Comparison of ENCODE assay signal across 1 cellular context in the genomic region with DNA sequence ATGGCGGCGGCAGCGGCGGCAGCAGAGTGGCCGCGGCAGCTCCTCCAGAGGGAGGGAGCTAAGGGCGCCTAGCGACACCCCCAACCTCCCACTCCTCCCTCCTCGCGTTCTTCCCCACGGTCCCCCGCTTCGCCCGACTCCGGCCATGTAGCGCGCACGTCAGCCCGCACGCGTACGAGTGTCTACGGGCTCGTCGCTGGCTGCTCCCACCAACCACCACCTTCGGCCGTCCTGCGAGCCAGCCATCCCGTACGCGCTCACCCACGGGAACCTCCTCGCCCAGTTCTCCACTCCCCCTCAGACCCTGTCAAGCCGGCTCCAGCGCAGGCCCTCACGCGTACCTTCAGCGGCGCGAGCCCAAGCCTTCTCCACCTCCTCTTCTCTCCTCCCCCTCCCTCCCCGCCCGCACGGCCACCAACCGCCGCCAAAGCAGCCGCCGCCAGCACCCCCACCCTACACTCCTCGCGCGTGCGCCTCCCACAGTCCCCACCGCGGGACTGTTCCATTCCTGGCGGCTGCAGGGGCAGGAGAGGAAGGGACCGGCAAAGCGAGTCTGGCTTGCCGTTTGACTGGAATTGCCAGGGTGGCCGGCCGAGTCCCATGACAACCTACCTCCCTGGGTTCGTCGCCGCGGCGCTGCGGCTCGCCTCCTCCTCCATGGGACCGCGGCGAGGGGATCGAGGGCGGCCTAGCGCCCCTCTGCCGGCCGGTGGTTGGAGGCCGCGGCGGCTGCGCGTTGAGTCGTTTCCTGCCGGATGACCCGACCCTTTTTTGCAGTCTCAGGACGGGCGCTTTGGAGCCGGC.
TF ChIP-seq lines count a peak whose summit lies in the region.

A gene (plus strand): TSS at position 774 of the 804 bp plus-strand sequence. CDS start 20,689 bp downstream, outside the sequence.
A gene with protein sequence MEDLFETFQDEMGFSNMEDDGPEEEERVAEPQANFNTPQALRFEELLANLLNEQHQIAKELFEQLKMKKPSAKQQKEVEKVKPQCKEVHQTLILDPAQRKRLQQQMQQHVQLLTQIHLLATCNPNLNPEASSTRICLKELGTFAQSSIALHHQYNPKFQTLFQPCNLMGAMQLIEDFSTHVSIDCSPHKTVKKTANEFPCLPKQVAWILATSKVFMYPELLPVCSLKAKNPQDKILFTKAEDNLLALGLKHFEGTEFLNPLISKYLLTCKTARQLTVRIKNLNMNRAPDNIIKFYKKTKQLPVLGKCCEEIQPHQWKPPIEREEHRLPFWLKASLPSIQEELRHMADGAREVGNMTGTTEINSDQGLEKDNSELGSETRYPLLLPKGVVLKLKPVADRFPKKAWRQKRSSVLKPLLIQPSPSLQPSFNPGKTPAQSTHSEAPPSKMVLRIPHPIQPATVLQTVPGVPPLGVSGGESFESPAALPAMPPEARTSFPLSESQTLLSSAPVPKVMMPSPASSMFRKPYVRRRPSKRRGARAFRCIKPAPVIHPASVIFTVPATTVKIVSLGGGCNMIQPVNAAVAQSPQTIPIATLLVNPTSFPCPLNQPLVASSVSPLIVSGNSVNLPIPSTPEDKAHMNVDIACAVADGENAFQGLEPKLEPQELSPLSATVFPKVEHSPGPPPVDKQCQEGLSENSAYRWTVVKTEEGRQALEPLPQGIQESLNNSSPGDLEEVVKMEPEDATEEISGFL (minus strand): TSS at position 457 of the 804 bp plus-strand sequence. CDS start 8,338 bp downstream, outside the sequence.

TF ChIP-seq in HepG2, 621 proteins besides CTCF, POLR2A, EP300 and RAD21 (continues in another document):
- TF ChIP-seq, protein P1, sequence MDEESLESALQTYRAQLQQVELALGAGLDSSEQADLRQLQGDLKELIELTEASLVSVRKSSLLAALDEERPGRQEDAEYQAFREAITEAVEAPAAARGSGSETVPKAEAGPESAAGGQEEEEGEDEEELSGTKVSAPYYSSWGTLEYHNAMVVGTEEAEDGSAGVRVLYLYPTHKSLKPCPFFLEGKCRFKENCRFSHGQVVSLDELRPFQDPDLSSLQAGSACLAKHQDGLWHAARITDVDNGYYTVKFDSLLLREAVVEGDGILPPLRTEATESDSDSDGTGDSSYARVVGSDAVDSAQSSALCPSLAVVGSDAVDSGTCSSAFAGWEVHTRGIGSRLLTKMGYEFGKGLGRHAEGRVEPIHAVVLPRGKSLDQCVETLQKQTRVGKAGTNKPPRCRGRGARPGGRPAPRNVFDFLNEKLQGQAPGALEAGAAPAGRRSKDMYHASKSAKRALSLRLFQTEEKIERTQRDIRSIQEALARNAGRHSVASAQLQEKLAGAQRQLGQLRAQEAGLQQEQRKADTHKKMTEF (CRISPR knock-in tag; IDR thresholded peaks at IDR 0.05): peak; percentile 74
- TF ChIP-seq BHLHE40 (IDR thresholded peaks at IDR 0.05; ENCODE audit: low read length) (peak; percentile 97), ZNF234 (CRISPR knock-in tag; conservative IDR thresholded peaks at IDR 0.05) (no peak), ZNF333 (CRISPR knock-in tag; IDR thresholded peaks at IDR 0.05; ENCODE audit: borderline replicate concordance) (peak; percentile 65; the same call in 1 of the 2 replicates), MAFF (IDR thresholded peaks at IDR 0.05; ENCODE audit: low read depth, low read length) (no peak), ZNF567 (CRISPR knock-in tag; IDR thresholded peaks at IDR 0.05; ENCODE audit: borderline replicate concordance) (peak; percentile 55; the same call in 1 of the 2 replicates), ZNF619 (CRISPR knock-in tag; IDR thresholded peaks at IDR 0.05) (peak; percentile 82; the same call in 1 of the 2 replicates), ZNF572 (CRISPR knock-in tag; IDR thresholded peaks at IDR 0.05) (peak; percentile 66; the same call in 1 of the 2 replicates), ZMYM4 (CRISPR knock-in tag; IDR thresholded peaks at IDR 0.05) (peak; percentile 72), MEF2D (CRISPR knock-in tag; IDR thresholded peaks at IDR 0.05) (peak; percentile 52; the same call in 1 of the 2 replicates), ZNF615 (CRISPR knock-in tag; IDR thresholded peaks at IDR 0.05; ENCODE audit: borderline replicate concordance) (no peak), ZNF260 (CRISPR knock-in tag; IDR thresholded peaks at IDR 0.05; ENCODE audit: borderline replicate concordance, low read depth) (0 out of 2 replicates have a peak, but pooled peaks have one; percentile 17), ASH2L (IDR thresholded peaks at IDR 0.05; ENCODE audit: insufficient read length, low read depth, low read length) (peak; percentile 93), ZNF660 (CRISPR knock-in tag; IDR thresholded peaks at IDR 0.05; ENCODE audit: borderline replicate concordance, low read depth) (no peak), AKAP8 (CRISPR knock-in tag; IDR thresholded peaks at IDR 0.05) (0 out of 2 replicates have a peak, but pooled peaks have one; percentile 72), ZNF546 (CRISPR knock-in tag; conservative IDR thresholded peaks at IDR 0.05) (0 out of 2 replicates have a peak, but pooled peaks have one; percentile 70), KAT8 (CRISPR knock-in tag; IDR thresholded peaks at IDR 0.05) (peak; percentile 86), NR3C1 (CRISPR knock-in tag; IDR thresholded peaks at IDR 0.05) (no peak), REPIN1 (CRISPR knock-in tag; IDR thresholded peaks at IDR 0.05; ENCODE audit: borderline replicate concordance, low read depth) (no peak), MZF1 (CRISPR knock-in tag; IDR thresholded peaks at IDR 0.05; ENCODE audit: borderline replicate concordance) (no peak), RXRB (CRISPR knock-in tag; IDR thresholded peaks at IDR 0.05; ENCODE audit: borderline replicate concordance) (peak; percentile 55; the same call in 1 of the 2 replicates)
- TF ChIP-seq, protein P2, sequence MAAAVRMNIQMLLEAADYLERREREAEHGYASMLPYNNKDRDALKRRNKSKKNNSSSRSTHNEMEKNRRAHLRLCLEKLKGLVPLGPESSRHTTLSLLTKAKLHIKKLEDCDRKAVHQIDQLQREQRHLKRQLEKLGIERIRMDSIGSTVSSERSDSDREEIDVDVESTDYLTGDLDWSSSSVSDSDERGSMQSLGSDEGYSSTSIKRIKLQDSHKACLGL (CRISPR knock-in tag; IDR thresholded peaks at IDR 0.05): peak; percentile 20; the same call in 1 of the 2 replicates
- TF ChIP-seq, protein P3, sequence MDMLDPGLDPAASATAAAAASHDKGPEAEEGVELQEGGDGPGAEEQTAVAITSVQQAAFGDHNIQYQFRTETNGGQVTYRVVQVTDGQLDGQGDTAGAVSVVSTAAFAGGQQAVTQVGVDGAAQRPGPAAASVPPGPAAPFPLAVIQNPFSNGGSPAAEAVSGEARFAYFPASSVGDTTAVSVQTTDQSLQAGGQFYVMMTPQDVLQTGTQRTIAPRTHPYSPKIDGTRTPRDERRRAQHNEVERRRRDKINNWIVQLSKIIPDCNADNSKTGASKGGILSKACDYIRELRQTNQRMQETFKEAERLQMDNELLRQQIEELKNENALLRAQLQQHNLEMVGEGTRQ (IDR thresholded peaks at IDR 0.05; ENCODE audit: low read depth, low read length): no peak
- TF ChIP-seq, protein P3 (CRISPR knock-in tag; IDR thresholded peaks at IDR 0.05; ENCODE audit: borderline replicate concordance): no peak
- TF ChIP-seq, protein P4, sequence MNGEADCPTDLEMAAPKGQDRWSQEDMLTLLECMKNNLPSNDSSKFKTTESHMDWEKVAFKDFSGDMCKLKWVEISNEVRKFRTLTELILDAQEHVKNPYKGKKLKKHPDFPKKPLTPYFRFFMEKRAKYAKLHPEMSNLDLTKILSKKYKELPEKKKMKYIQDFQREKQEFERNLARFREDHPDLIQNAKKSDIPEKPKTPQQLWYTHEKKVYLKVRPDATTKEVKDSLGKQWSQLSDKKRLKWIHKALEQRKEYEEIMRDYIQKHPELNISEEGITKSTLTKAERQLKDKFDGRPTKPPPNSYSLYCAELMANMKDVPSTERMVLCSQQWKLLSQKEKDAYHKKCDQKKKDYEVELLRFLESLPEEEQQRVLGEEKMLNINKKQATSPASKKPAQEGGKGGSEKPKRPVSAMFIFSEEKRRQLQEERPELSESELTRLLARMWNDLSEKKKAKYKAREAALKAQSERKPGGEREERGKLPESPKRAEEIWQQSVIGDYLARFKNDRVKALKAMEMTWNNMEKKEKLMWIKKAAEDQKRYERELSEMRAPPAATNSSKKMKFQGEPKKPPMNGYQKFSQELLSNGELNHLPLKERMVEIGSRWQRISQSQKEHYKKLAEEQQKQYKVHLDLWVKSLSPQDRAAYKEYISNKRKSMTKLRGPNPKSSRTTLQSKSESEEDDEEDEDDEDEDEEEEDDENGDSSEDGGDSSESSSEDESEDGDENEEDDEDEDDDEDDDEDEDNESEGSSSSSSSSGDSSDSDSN (CRISPR knock-in tag; IDR thresholded peaks at IDR 0.05): peak; percentile 71
- TF ChIP-seq, protein P5, sequence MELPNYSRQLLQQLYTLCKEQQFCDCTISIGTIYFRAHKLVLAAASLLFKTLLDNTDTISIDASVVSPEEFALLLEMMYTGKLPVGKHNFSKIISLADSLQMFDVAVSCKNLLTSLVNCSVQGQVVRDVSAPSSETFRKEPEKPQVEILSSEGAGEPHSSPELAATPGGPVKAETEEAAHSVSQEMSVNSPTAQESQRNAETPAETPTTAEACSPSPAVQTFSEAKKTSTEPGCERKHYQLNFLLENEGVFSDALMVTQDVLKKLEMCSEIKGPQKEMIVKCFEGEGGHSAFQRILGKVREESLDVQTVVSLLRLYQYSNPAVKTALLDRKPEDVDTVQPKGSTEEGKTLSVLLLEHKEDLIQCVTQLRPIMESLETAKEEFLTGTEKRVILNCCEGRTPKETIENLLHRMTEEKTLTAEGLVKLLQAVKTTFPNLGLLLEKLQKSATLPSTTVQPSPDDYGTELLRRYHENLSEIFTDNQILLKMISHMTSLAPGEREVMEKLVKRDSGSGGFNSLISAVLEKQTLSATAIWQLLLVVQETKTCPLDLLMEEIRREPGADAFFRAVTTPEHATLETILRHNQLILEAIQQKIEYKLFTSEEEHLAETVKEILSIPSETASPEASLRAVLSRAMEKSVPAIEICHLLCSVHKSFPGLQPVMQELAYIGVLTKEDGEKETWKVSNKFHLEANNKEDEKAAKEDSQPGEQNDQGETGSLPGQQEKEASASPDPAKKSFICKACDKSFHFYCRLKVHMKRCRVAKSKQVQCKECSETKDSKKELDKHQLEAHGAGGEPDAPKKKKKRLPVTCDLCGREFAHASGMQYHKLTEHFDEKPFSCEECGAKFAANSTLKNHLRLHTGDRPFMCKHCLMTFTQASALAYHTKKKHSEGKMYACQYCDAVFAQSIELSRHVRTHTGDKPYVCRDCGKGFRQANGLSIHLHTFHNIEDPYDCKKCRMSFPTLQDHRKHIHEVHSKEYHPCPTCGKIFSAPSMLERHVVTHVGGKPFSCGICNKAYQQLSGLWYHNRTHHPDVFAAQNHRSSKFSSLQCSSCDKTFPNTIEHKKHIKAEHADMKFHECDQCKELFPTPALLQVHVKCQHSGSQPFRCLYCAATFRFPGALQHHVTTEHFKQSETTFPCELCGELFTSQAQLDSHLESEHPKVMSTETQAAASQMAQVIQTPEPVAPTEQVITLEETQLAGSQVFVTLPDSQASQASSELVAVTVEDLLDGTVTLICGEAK (IDR thresholded peaks at IDR 0.05): no peak
- TF ChIP-seq, protein P5 (CRISPR knock-in tag; IDR thresholded peaks at IDR 0.05): peak; percentile 77
- TF ChIP-seq, protein P6, sequence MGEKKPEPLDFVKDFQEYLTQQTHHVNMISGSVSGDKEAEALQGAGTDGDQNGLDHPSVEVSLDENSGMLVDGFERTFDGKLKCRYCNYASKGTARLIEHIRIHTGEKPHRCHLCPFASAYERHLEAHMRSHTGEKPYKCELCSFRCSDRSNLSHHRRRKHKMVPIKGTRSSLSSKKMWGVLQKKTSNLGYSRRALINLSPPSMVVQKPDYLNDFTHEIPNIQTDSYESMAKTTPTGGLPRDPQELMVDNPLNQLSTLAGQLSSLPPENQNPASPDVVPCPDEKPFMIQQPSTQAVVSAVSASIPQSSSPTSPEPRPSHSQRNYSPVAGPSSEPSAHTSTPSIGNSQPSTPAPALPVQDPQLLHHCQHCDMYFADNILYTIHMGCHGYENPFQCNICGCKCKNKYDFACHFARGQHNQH (CRISPR knock-in tag; IDR thresholded peaks at IDR 0.05): no peak
- TF ChIP-seq, protein P7, sequence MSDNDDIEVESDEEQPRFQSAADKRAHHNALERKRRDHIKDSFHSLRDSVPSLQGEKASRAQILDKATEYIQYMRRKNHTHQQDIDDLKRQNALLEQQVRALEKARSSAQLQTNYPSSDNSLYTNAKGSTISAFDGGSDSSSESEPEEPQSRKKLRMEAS (IDR thresholded peaks at IDR 0.05): peak; percentile 53
